Comparison of ENCODE assay signal across 8 cellular contexts in the genomic region with DNA sequence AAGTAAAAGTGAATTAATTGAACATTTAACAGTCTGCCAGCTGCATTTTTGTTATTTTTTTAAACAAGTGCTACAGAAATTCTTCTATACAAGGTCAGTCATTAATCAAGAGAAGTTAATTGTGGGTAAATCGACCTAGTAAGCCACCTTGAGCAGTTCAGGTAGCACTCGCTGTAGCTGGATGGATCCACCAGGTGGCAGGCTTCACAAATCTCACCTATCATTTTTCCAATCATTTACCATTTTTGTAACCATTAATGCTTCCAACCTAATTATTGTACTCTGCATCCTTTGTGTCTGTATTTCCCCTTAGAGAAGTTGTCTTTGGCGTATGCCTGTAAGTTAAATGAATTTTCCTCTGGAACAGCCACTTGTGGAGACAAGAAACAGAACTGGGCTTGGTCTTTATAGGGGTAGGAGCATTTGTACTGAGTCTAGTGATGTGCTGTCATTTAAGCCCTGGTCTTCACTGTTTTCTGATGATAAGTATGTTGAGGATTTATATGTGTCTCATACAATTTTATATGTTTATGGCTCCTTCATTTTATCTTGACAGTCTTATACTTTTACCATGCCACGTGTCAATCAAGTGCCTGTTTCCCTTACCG. TPM values are rescaled to one million over a fixed set of nuclear protein-coding genes. Genes with fewer than 3 reads are reported as not detected.
DNase-seq lines count a peak whose midpoint lies in the region; ATAC-seq and FAIRE-seq lines count a peak whose summit lies in the region.

No MANE protein-coding gene starts in this region.

- no peaks in the 10 kb centered on the region for H3K27me3 Mint-ChIP-seq in CD4-positive, CD25-positive, alpha-beta regulatory T cell
- H3K27me3 Mint-ChIP-seq in naive B cell, result no peaks in the 10 kb centered on the region

- H3K36me3 Mint-ChIP-seq in CD4-positive, CD25-positive, alpha-beta regulatory T cell, result peaks cover 18% of the 10 kb centered on the region
- no peaks in the 10 kb centered on the region for H3K36me3 Mint-ChIP-seq in naive B cell

- H3K4me1 ChIP-seq in CD4-positive, CD25-positive, alpha-beta regulatory T cell (ENCODE audit: control insufficient read depth, insufficient read depth, low read length, poor library complexity, severe bottlenecking), result peaks cover 53% of the 10 kb centered on the region

- FAIRE-seq in GM19239 (lab: Jason Lieb, UNC), result peak; percentile 93

- H3K27ac ChIP-seq in CD4-positive, CD25-positive, alpha-beta regulatory T cell (ENCODE audit: insufficient read depth, low read length, poor library complexity, severe bottlenecking), result peak overlapping the region; percentile 52
- peak overlapping the region; percentile 20 for H3K27ac ChIP-seq in KOPT-K1 (ENCODE audit: low read depth, low read length, poor library complexity, severe bottlenecking)

- H3K4me3 ChIP-seq in CD4-positive, CD25-positive, alpha-beta regulatory T cell (ENCODE audit: low read depth, low read length), result no peak overlapping the region

- peaks cover 26% of the 10 kb centered on the region for H3K36me3 ChIP-seq in CD4-positive, CD25-positive, alpha-beta regulatory T cell (ENCODE audit: control insufficient read depth, insufficient read depth, low read length)
- peaks cover 13% of the 10 kb centered on the region; the same call in 1 of the 2 replicates for H3K36me3 ChIP-seq in KOPT-K1 (ENCODE audit: insufficient read depth, low read length)

- peak overlapping the region; percentile 89 to 98 (median 91) for H3K27ac Mint-ChIP-seq in CD4-positive, CD25-positive, alpha-beta regulatory T cell
- H3K27ac Mint-ChIP-seq in naive B cell, result peak overlapping the region in 3 of 6 donors; percentile 22 to 88 (median 22)

- peak overlapping the region in 3 of 4 donors; percentile 37 to 46 (median 42) for H3K4me3 Mint-ChIP-seq in CD4-positive, CD25-positive, alpha-beta regulatory T cell
- H3K4me3 Mint-ChIP-seq in naive B cell, result peak overlapping the region in 1 of 8 donors; percentile 4

- peak; percentile 35 to 81 (median 67) for DNase-seq in CD4-positive, CD25-positive, alpha-beta regulatory T cell
- DNase-seq in GM19239 (ENCODE audit: insufficient read length, low spot score) (peak; percentile 20), dermis blood vessel endothelial cell (peak; percentile 64), naive B cell (peak; percentile 42)
- peak; percentile 37 for DNase-seq in activated CD4-positive, CD25-positive, alpha-beta regulatory T cell treated with anti-CD3 and anti-CD28 coated beads, Interleukin-2, amount 50 U/mL, for 72 hours

- no peaks in the 10 kb centered on the region for H3K9me3 ChIP-seq in CD4-positive, CD25-positive, alpha-beta regulatory T cell (ENCODE audit: control insufficient read depth in 2 of 2, low read length in 2 of 2)
- H3K9me3 ChIP-seq in KOPT-K1 (ENCODE audit: insufficient read depth, low read length, poor library complexity, severe bottlenecking), result no peaks in the 10 kb centered on the region

- no peaks in the 10 kb centered on the region for H3K27me3 ChIP-seq in CD4-positive, CD25-positive, alpha-beta regulatory T cell (ENCODE audit: control insufficient read depth, insufficient read depth, low read length)

- ATAC-seq in CD4-positive, CD25-positive, alpha-beta regulatory T cell (ENCODE audit: low read depth in 2 of 2), result peak in 1 of 2 donors; percentile 40
- peak; percentile 48 to 70 for ATAC-seq in naive B cell (ENCODE audit: low read depth in 2 of 2)
- no peak for ATAC-seq in HG02840 (IDR thresholded peaks at IDR 0.05; ENCODE audit: low FRiP score, unreplicated experiment)
- no peak for ATAC-seq in HG02884 (IDR thresholded peaks at IDR 0.05; ENCODE audit: unreplicated experiment)

- no peaks in the 10 kb centered on the region for H3K9me3 Mint-ChIP-seq in CD4-positive, CD25-positive, alpha-beta regulatory T cell
- H3K9me3 Mint-ChIP-seq in naive B cell, result no peaks in the 10 kb centered on the region

- H3K4me1 Mint-ChIP-seq in CD4-positive, CD25-positive, alpha-beta regulatory T cell, result peaks cover 27 to 59% (median 42%) of the 10 kb centered on the region in 4 donors
- H3K4me1 Mint-ChIP-seq in naive B cell, result peaks cover 12 to 25% (median 20%) of the 10 kb centered on the region in 3 donors

RNA-seq across cellular contexts. Expression of gene CD180, which starts 39.5 kb away (rescaled TPM):
- total RNA-seq in CD4-positive, CD25-positive, alpha-beta regulatory T cell, result not detected
- under 1 TPM in 3 of 4 donors, not detected in 1; 0.06 to 0.37 (median 0.11) TPM for polyA plus RNA-seq in CD4-positive, CD25-positive, alpha-beta regulatory T cell
- total RNA-seq in dermis blood vessel endothelial cell, result 0.09 TPM in 1 of 2 replicates, not detected in the other
- 100 to 1,000 TPM in 3 of 6 donors, 10 to 100 TPM in 3; 29.6 to 131 (median 91.3) TPM for polyA plus RNA-seq in naive B cell (ENCODE audit: low read depth in 6 of 6)

Comparison
In these comparisons a context has a peak if more than half of its experiments do, and no peak if none do; other contexts are left out.
1. ATAC-seq: peak in naive B cell (2 of 2); none in HG02840 (single experiment) and HG02884 (single experiment).
2. Peak in every context shown above with its lines, with median percentiles within 50 percentile points of each other: DNase-seq.